ENCODE assay signal across 34 cellular contexts in the genomic region with DNA sequence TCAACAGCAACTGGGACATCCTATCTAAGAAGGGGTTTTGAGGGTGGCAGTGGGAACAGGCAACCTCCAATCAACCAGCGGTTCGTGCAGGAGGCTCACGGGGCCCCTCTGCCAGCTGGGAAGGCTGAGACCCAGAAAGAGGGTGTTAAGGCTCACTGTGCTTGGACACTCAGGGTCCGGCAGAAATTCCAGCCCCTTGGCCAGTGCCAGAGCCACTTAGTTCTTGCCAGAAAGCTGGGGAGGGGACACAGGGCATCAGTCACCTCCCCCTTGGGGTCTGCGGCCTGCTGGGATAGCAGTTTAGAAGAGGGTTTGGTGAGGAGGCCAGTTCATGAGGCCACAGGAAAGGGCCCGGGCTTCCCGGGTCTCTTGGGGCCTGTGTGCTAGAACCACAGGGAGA. TPM values are rescaled to one million over a fixed set of nuclear protein-coding genes. Genes with fewer than 3 reads are reported as not detected.
"Had no signal": no experiment of that assay in that cellular context is flagged by ENCODE, and none has a peak within 500 bp of the region (broad histone marks: within the 10 kb centered on the region; RNA-seq: fewer than 3 reads in every experiment).

No MANE protein-coding gene starts in this region.

- H3K4me3 Mint-ChIP-seq: naive thymus-derived CD8-positive, alpha-beta T cell; natural killer cell treated with Interleukin-12 subunit alpha and Interleukin-12 subunit beta and Interleukin-15 and Interleukin-18, amount 100 ng/mL, for 72 hours; nephron progenitor cell; neural crest cell; stimulated activated memory B cell treated with anti-CD40 and anti-IgM and Interleukin-4, amounts not matched to agents 10 μg/mL and 1 μg/mL and 100 μg/mL, for 72 hours; stimulated activated naive CD8-positive, alpha-beta T cell treated with anti-CD3 and anti-CD28 coated beads, Interleukin-15, amount 100 ng/mL, for 72 hours; type B pancreatic cell had no signal

- H3K4me2 ChIP-seq: smooth muscle cell had no signal

- H3K36me3 Mint-ChIP-seq: naive thymus-derived CD8-positive, alpha-beta T cell; natural killer cell treated with Interleukin-12 subunit alpha and Interleukin-12 subunit beta and Interleukin-15 and Interleukin-18, amount 100 ng/mL, for 72 hours; stimulated activated memory B cell treated with anti-CD40 and anti-IgM and Interleukin-4, amounts not matched to agents 10 μg/mL and 1 μg/mL and 100 μg/mL, for 72 hours; type B pancreatic cell had no signal

- H3K4me3 ChIP-seq: ovary, psoas muscle, skin epidermis, smooth muscle cell, spleen, suprapubic skin, testis, tibial artery, transverse colon, upper lobe of right lung, uterus had no signal

- H3K9ac ChIP-seq: parathyroid adenoma had no signal

- H3K27me3 ChIP-seq: ovary, testis, uterus had no signal

- H3K36me3 ChIP-seq: ovary, spleen, suprapubic skin, tibial artery, transverse colon, upper lobe of right lung, uterus had no signal

- ATAC-seq: naive thymus-derived CD8-positive, alpha-beta T cell; natural killer cell treated with Interleukin-12 subunit alpha and Interleukin-12 subunit beta and Interleukin-15 and Interleukin-18, amount 100 ng/mL, for 72 hours; psoas muscle; right cardiac atrium; sciatic nerve; stimulated activated memory B cell treated with anti-CD40 and anti-IgM and Interleukin-4, amounts not matched to agents 10 μg/mL and 1 μg/mL and 100 μg/mL, for 72 hours; stimulated activated naive CD8-positive, alpha-beta T cell treated with anti-CD3 and anti-CD28 coated beads, Interleukin-15, amount 100 ng/mL, for 72 hours; stimulated activated naive CD8-positive, alpha-beta T cell treated with anti-CD3 and anti-CD28 coated beads, Interleukin-15, Interleukin-2, amounts not matched to agents 100 U/mL and 50 U/mL, for 24 hours; upper lobe of right lung had no signal

- H2AFZ ChIP-seq: parathyroid adenoma had no signal

- H3K9me3 ChIP-seq: ovary, psoas muscle, spleen, suprapubic skin, testis, tibial artery, transverse colon, upper lobe of right lung, uterus had no signal

- H3K9me3 Mint-ChIP-seq: naive thymus-derived CD8-positive, alpha-beta T cell; natural killer cell treated with Interleukin-12 subunit alpha and Interleukin-12 subunit beta and Interleukin-15 and Interleukin-18, amount 100 ng/mL, for 72 hours; nephron progenitor cell; neural crest cell; stimulated activated memory B cell treated with anti-CD40 and anti-IgM and Interleukin-4, amounts not matched to agents 10 μg/mL and 1 μg/mL and 100 μg/mL, for 72 hours; stimulated activated naive CD8-positive, alpha-beta T cell treated with anti-CD3 and anti-CD28 coated beads, Interleukin-15, amount 100 ng/mL, for 72 hours; type B pancreatic cell had no signal

- H3K4me1 Mint-ChIP-seq: neural crest cell; stimulated activated naive CD8-positive, alpha-beta T cell treated with anti-CD3 and anti-CD28 coated beads, Interleukin-15, amount 100 ng/mL, for 72 hours had no signal

- H3K27ac ChIP-seq: ovary, parathyroid adenoma, psoas muscle, skin epidermis, spleen, suprapubic skin, testis, tibial artery, transverse colon, upper lobe of right lung, uterus had no signal

- H3K27ac Mint-ChIP-seq: naive thymus-derived CD8-positive, alpha-beta T cell; natural killer cell treated with Interleukin-12 subunit alpha and Interleukin-12 subunit beta and Interleukin-15 and Interleukin-18, amount 100 ng/mL, for 72 hours; nephron progenitor cell; progenitor cell of endocrine pancreas; stimulated activated memory B cell treated with anti-CD40 and anti-IgM and Interleukin-4, amounts not matched to agents 10 μg/mL and 1 μg/mL and 100 μg/mL, for 72 hours; stimulated activated naive CD8-positive, alpha-beta T cell treated with anti-CD3 and anti-CD28 coated beads, Interleukin-15, amount 100 ng/mL, for 72 hours; type B pancreatic cell had no signal

- H3K79me2 ChIP-seq: parathyroid adenoma had no signal

- DNase-seq: naive thymus-derived CD8-positive, alpha-beta T cell; nephron progenitor cell; occipital lobe; ovary; spleen; stimulated activated CD4-positive, alpha-beta T cell treated with anti-CD3 and anti-CD28 coated beads, Interleukin-12 subunit alpha, Interleukin-12 subunit beta, amount 100 ng/mL, for 4 hours; stimulated activated CD4-positive, alpha-beta T cell treated with anti-CD3 and anti-CD28 coated beads, Interleukin-1b, Interleukin-23, amount 100 ng/mL, for 48 hours; stimulated activated CD4-positive, alpha-beta T cell treated with anti-CD3 and anti-CD28 coated beads, Interleukin-4, amount 100 ng/mL, for 1 hour; stimulated activated CD4-positive, alpha-beta T cell treated with anti-CD3 and anti-CD28 coated beads, Interleukin-4, amount 100 ng/mL, for 4 hours; stimulated activated CD8-positive, alpha-beta memory T cell treated with anti-CD3 and anti-CD28 coated beads, Interleukin-4, amount 100 ng/mL, for 48 hours; stimulated activated naive CD4-positive, alpha-beta T cell; stimulated activated naive CD8-positive, alpha-beta T cell treated with anti-CD3 and anti-CD28 coated beads, Interleukin-15, amount 100 ng/mL, for 72 hours; stimulated activated naive CD8-positive, alpha-beta T cell treated with anti-CD3 and anti-CD28 coated beads, Interleukin-15, Interleukin-2, amounts not matched to agents 100 U/mL and 50 U/mL, for 24 hours; substantia nigra; testis; tibial artery; transverse colon; upper lobe of right lung; uterus had no signal

- H3K4me1 ChIP-seq: psoas muscle, suprapubic skin, testis, tibial artery, transverse colon, upper lobe of right lung, uterus had no signal

RNA-seq across cellular contexts. Expression of a gene that starts 20.5 kb away (rescaled TPM):
- total RNA-seq: naive thymus-derived CD8-positive, alpha-beta T cell; natural killer cell treated with Interleukin-12 subunit alpha and Interleukin-12 subunit beta and Interleukin-15 and Interleukin-18, amount 100 ng/mL, for 72 hours; occipital lobe; osteoblast; ovary; progenitor cell of endocrine pancreas; psoas muscle; renal cortical epithelial cell; sciatic nerve; smooth muscle cell; transverse colon; upper lobe of right lung; urinary bladder had no signal
- polyA plus RNA-seq: naive thymus-derived CD8-positive, alpha-beta T cell; ovary; psoas muscle; smooth muscle cell; urinary bladder had no signal

RNA-seq across cellular contexts. Expression of a gene that starts 36.5 kb away (rescaled TPM):
- total RNA-seq: naive thymus-derived CD8-positive, alpha-beta T cell; natural killer cell treated with Interleukin-12 subunit alpha and Interleukin-12 subunit beta and Interleukin-15 and Interleukin-18, amount 100 ng/mL, for 72 hours; osteoblast; renal cortical epithelial cell; right cardiac atrium; sciatic nerve; smooth muscle cell; suprapubic skin; transverse colon; upper lobe of right lung; urinary bladder had no signal
- polyA plus RNA-seq: naive thymus-derived CD8-positive, alpha-beta T cell; right cardiac atrium; smooth muscle cell; urinary bladder had no signal
